1 cellular context compared by ENCODE assay signal in the genomic region with DNA sequence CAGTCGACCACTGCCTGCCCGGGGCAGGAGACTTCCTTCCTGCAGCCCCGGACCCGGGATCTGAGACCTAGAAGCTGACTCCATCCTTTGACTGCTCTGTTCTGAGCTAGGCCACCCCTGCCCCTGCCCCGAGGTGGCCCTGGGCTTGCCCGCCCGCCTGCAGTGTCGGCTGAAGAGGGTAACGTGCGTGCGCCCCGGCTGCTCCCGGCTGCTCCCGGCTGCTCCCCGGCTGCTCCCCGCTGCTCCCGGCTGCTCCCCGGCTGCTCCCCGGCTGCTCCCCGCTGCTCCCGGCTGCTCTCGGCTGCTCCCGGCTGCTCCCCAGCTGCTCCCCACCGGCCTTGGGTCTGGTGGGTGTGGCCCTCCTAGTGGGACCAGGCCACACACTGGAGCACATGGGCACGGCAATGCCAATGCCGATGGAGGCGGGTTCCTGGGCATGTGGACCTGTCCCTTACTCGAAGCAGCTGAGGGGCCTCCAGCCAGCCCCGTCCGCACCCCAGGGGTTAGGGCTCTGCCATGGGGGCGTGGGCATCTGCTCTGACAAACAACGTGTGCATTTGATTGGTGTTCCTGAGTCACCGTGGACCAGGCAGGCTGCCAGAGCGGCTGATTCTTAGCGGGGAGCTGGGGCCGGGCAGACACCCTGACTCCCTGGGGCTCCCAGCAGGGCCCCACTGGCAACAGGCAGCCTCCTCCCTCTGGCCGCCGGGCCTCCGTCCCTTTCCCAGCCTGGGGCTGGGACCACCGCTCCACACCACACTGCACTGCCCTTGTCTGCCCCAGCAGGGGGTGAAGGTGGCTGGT.
TF ChIP-seq lines count a peak whose summit lies in the region.

No MANE protein-coding gene starts in this region.

TF ChIP-seq in HEK293, 187 proteins besides CTCF, POLR2A, EP300 and RAD21 (continued from another document):
- TF ChIP-seq, protein P1, sequence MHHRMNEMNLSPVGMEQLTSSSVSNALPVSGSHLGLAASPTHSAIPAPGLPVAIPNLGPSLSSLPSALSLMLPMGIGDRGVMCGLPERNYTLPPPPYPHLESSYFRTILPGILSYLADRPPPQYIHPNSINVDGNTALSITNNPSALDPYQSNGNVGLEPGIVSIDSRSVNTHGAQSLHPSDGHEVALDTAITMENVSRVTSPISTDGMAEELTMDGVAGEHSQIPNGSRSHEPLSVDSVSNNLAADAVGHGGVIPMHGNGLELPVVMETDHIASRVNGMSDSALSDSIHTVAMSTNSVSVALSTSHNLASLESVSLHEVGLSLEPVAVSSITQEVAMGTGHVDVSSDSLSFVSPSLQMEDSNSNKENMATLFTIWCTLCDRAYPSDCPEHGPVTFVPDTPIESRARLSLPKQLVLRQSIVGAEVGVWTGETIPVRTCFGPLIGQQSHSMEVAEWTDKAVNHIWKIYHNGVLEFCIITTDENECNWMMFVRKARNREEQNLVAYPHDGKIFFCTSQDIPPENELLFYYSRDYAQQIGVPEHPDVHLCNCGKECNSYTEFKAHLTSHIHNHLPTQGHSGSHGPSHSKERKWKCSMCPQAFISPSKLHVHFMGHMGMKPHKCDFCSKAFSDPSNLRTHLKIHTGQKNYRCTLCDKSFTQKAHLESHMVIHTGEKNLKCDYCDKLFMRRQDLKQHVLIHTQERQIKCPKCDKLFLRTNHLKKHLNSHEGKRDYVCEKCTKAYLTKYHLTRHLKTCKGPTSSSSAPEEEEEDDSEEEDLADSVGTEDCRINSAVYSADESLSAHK (tag by site-specific recombination; IDR thresholded peaks at IDR 0.05): no peak
- no peak for TF ChIP-seq ZNF747 (tag by site-specific recombination; IDR thresholded peaks at IDR 0.05)
- TF ChIP-seq ZNF169 (tag by site-specific recombination; IDR thresholded peaks at IDR 0.05): no peak
- TF ChIP-seq SCRT2 (tag by site-specific recombination; IDR thresholded peaks at IDR 0.05): 0 out of 2 replicates have a peak, but pooled peaks have one; percentile 40
- no peak for TF ChIP-seq ZNF585B (tag by site-specific recombination; IDR thresholded peaks at IDR 0.05)
- no peak for TF ChIP-seq ZNF768 (tag by site-specific recombination; IDR thresholded peaks at IDR 0.05)
- TF ChIP-seq, protein P2, sequence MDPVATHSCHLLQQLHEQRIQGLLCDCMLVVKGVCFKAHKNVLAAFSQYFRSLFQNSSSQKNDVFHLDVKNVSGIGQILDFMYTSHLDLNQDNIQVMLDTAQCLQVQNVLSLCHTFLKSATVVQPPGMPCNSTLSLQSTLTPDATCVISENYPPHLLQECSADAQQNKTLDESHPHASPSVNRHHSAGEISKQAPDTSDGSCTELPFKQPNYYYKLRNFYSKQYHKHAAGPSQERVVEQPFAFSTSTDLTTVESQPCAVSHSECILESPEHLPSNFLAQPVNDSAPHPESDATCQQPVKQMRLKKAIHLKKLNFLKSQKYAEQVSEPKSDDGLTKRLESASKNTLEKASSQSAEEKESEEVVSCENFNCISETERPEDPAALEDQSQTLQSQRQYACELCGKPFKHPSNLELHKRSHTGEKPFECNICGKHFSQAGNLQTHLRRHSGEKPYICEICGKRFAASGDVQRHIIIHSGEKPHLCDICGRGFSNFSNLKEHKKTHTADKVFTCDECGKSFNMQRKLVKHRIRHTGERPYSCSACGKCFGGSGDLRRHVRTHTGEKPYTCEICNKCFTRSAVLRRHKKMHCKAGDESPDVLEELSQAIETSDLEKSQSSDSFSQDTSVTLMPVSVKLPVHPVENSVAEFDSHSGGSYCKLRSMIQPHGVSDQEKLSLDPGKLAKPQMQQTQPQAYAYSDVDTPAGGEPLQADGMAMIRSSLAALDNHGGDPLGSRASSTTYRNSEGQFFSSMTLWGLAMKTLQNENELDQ (tag by site-specific recombination; IDR thresholded peaks at IDR 0.05; ENCODE audit: low read depth): no peak
- TF ChIP-seq GLIS2 (tag by site-specific recombination; IDR thresholded peaks at IDR 0.05): peak; percentile 77
- TF ChIP-seq GFI1B (tag by site-specific recombination; IDR thresholded peaks at IDR 0.05): no peak
- TF ChIP-seq ZNF223 (tag by site-specific recombination; IDR thresholded peaks at IDR 0.05): peak; percentile 95
- TF ChIP-seq, protein P3, sequence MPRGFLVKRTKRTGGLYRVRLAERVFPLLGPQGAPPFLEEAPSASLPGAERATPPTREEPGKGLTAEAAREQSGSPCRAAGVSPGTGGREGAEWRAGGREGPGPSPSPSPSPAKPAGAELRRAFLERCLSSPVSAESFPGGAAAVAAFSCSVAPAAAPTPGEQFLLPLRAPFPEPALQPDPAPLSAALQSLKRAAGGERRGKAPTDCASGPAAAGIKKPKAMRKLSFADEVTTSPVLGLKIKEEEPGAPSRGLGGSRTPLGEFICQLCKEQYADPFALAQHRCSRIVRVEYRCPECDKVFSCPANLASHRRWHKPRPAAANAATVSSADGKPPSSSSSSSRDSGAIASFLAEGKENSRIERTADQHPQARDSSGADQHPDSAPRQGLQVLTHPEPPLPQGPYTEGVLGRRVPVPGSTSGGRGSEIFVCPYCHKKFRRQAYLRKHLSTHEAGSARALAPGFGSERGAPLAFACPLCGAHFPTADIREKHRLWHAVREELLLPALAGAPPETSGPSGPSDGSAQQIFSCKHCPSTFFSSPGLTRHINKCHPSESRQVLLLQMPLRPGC (tag by site-specific recombination; IDR thresholded peaks at IDR 0.05): no peak
- no peak for TF ChIP-seq ZNF112 (tag by site-specific recombination; IDR thresholded peaks at IDR 0.05)
- TF ChIP-seq TRIM28 (IDR thresholded peaks at IDR 0.05; ENCODE audit: borderline replicate concordance, low read length): no peak
- peak; percentile 94 for TF ChIP-seq ZIC2 (tag by site-specific recombination; IDR thresholded peaks at IDR 0.05)
